In the genomic region with DNA sequence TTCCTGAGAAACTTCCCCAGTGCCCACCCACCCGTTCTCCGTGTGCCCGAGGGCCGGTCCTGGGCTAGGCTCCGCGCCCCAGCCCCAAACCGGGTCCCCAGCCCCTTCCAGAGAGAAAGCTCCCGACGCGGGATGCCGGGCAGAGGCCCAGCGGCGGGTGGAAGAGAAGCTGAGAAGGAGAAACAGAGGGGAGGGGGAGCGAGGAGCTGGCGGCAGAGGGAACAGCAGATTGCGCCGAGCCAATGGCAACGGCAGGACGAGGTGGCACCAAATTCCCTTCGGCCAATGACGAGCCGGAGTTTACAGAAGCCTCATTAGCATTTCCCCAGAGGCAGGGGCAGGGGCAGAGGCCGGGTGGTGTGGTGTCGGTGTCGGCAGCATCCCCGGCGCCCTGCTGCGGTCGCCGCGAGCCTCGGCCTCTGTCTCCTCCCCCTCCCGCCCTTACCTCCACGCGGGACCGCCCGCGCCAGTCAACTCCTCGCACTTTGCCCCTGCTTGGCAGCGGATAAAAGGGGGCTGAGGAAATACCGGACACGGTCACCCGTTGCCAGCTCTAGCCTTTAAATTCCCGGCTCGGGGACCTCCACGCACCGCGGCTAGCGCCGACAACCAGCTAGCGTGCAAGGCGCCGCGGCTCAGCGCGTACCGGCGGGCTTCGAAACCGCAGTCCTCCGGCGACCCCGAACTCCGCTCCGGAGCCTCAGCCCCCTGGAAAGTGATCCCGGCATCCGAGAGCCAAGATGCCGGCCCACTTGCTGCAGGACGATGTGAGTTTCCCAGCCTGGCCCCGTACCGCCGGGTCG, we compare ENCODE assay signal across 8 cellular contexts. TPM values are rescaled to one million over a fixed set of nuclear protein-coding genes. Genes with fewer than 3 reads are reported as not detected.
DNase-seq lines count a peak whose midpoint lies in the region; ATAC-seq and TF ChIP-seq lines count a peak whose summit lies in the region.

A gene (plus strand): TSS at position 469 of the 803 bp plus-strand sequence. CDS start 272 bp downstream, at position 741.

- POLR2A ChIA-PET in BJ (lab: Charles Lee) = interaction anchor here (0.6 to 0.7 kb wide), 2 partner anchors 10 to 26 kb away, joined by 5 to 7 read pairs; no protein-coding TSS in a partner anchor

- TF ChIP-seq CTCF in BJ (IDR thresholded peaks at IDR 0.05; ENCODE audit: insufficient read depth, low read depth, low read length) (no peak), colonic mucosa (IDR thresholded peaks at IDR 0.05) (no peak)

- ATAC-seq in GM19328 (IDR thresholded peaks at IDR 0.05; ENCODE audit: unreplicated experiment) = peak; percentile 83
- ATAC-seq in HG03469 (IDR thresholded peaks at IDR 0.05; ENCODE audit: unreplicated experiment) = peak; percentile 86
- ATAC-seq in left colon = peak; percentile 79

- peak within 1 kb of the TSS; percentile 59 for H3K27ac ChIP-seq in colonic mucosa

- intact Hi-C loops in colonic mucosa (cut with DNase I) (no loop called here), left colon (cut with DNase I, micrococcal nuclease) (no loop called here)

- H3K4me1 ChIP-seq in colonic mucosa = no peaks in the 10 kb centered on the region

- H3K9ac ChIP-seq in colonic mucosa (ENCODE audit: low read depth in 2 of 2, low read length in 2 of 2) = peak within 1 kb of the TSS; percentile 69 to 81

- no peaks in the 10 kb centered on the region for H3K9me3 ChIP-seq in colonic mucosa

- H3K36me3 ChIP-seq in BJ (ENCODE audit: control insufficient read depth, insufficient read depth, low read length) = 0 out of 2 replicates have a peak, but pooled peaks cover 2% of the 10 kb centered on the region
- no peaks in the 10 kb centered on the region for H3K36me3 ChIP-seq in colonic mucosa

- H3K27me3 ChIP-seq in BJ (ENCODE audit: control insufficient read depth, insufficient read depth, low read length) (no peaks in the 10 kb centered on the region), colonic mucosa (no peaks in the 10 kb centered on the region)

- H3K4me3 ChIP-seq in BJ (ENCODE audit: low read depth, low read length) (peak within 1 kb of the TSS; percentile 73), colonic mucosa (peak within 1 kb of the TSS; percentile 80)

- CTCF ChIA-PET in BJ (lab: Yijun Ruan, JAX) = interaction anchor here (1.0 to 16.7 kb wide), 6 partner anchors 9 to 164 kb away, joined by 3 to 249 read pairs (median 8); a partner anchor contains a TSS

- peak; percentile 59 for DNase-seq in BJ (ENCODE audit: low read depth)
- peak; percentile 83 to 95 for DNase-seq in NCI-H526 (lab: John Stamatoyannopoulos, UW)
- DNase-seq in activated CD4-positive, alpha-beta T cell treated with anti-CD3 and anti-CD28 coated beads for 48 hours = peak; percentile 92
- peak; percentile 88 for DNase-seq in colonic mucosa
- peak; percentile 82 to 92 for DNase-seq in left colon
- peak; percentile 58 to 65 for DNase-seq in stimulated activated CD4-positive, alpha-beta T cell treated with anti-CD3 and anti-CD28 coated beads, Interleukin-1b, Interleukin-23, amount 100 ng/mL, for 4 hours (ENCODE audit: low read depth in 2 of 2)

RNA-seq across cellular contexts. Expression of the gene that starts here (rescaled TPM):
- polyA plus RNA-seq in BJ (2011; rRNA removed) = 32.1 and 40.8 TPM in 2 replicates
- polyA minus RNA-seq in BJ (2011; rRNA and poly(A)+ RNA removed) = 31.1 and 46.0 TPM in 2 replicates
- total RNA-seq in colonic mucosa (100 to 1,000 TPM; 159 to 513 TPM), left colon (10 to 100 TPM; 70.9 to 90.1 TPM)

Comparison
In these comparisons a context has a peak if more than half of its experiments do, and no peak if none do; other contexts are left out.
1. Peak in every context shown above with its lines: DNase-seq, ATAC-seq, H3K4me3 ChIP-seq and H3K27ac ChIP-seq.